Comparison of ENCODE assay signal across 8 cellular contexts in genomic region chr17:70169707-70170597, GRCh38. TPM values are rescaled to one million over a fixed set of nuclear protein-coding genes. Genes with fewer than 3 reads are reported as not detected.
DNase-seq lines count a peak whose midpoint lies in the region; ATAC-seq and TF ChIP-seq lines count a peak whose summit lies in the region.

No MANE protein-coding gene starts in this region.

- CTCF ChIA-PET in activated CD4-positive, alpha-beta T cell treated with anti-CD3 and anti-CD28 coated beads, Interleukin-2, amount 10 ng/mL, durations not matched to agents 7 days and 5 days (lab: Charles Lee), result no interaction called here

- H3K4me1 Mint-ChIP-seq in activated CD4-positive, alpha-beta T cell treated with anti-CD3 and anti-CD28 coated beads, Interleukin-2, amount 10 ng/mL, durations not matched to agents 7 days and 5 days, result peaks cover 14% of the 10 kb centered on the region

- peaks cover 0 to 3% of the 10 kb centered on the region in 2 donors for H3K36me3 ChIP-seq in gastroesophageal sphincter

- TF ChIP-seq EP300 in gastroesophageal sphincter (IDR thresholded peaks at IDR 0.05), result no peak

- no peaks in the 10 kb centered on the region for H3K9me3 ChIP-seq in gastroesophageal sphincter

- in situ Hi-C loops in G401 (cut with HindIII; ENCODE audit: low sequenced_read_pairs), result loop anchor here (25.0 kb wide), 1 partner anchor 433 kb away; no protein-coding TSS in a partner anchor

- peaks cover 0 to 41% (median 3%) of the 10 kb centered on the region in 3 donors for H3K4me1 ChIP-seq in gastroesophageal sphincter

- peak overlapping the region; percentile 66 for H3K4me3 Mint-ChIP-seq in activated CD4-positive, alpha-beta T cell treated with anti-CD3 and anti-CD28 coated beads, Interleukin-2, amount 10 ng/mL, durations not matched to agents 7 days and 5 days

- peak overlapping the region; percentile 63 for H3K27ac ChIP-seq in VCaP
- H3K27ac ChIP-seq in gastroesophageal sphincter, result peak overlapping the region; percentile 62 to 96 (median 94)

- no peaks in the 10 kb centered on the region for H3K9me3 Mint-ChIP-seq in activated CD4-positive, alpha-beta T cell treated with anti-CD3 and anti-CD28 coated beads, Interleukin-2, amount 10 ng/mL, durations not matched to agents 7 days and 5 days

- H3K27ac Mint-ChIP-seq in activated CD4-positive, alpha-beta T cell treated with anti-CD3 and anti-CD28 coated beads, Interleukin-2, amount 10 ng/mL, durations not matched to agents 7 days and 5 days, result no peak overlapping the region

- no peak for TF ChIP-seq POLR2A in gastroesophageal sphincter (IDR thresholded peaks at IDR 0.05)

- H3K27me3 Mint-ChIP-seq in activated CD4-positive, alpha-beta T cell treated with anti-CD3 and anti-CD28 coated beads, Interleukin-2, amount 10 ng/mL, durations not matched to agents 7 days and 5 days, result peaks cover 65% of the 10 kb centered on the region

- WGBS in gastroesophageal sphincter (ENCODE audit: low coverage in 1 of 2), 2 donors, result 8 to 15% methylated on average over 14 to 15 of the region's 24 CpGs

- peak; percentile 55 for ATAC-seq in gastroesophageal sphincter
- no peak for ATAC-seq in GM21825 (IDR thresholded peaks at IDR 0.05; ENCODE audit: unreplicated experiment)
- ATAC-seq in GM18873 (IDR thresholded peaks at IDR 0.05; ENCODE audit: low FRiP score, unreplicated experiment), result no peak

- no peaks in the 10 kb centered on the region for H3K36me3 Mint-ChIP-seq in activated CD4-positive, alpha-beta T cell treated with anti-CD3 and anti-CD28 coated beads, Interleukin-2, amount 10 ng/mL, durations not matched to agents 7 days and 5 days (ENCODE audit: low read depth)

- peak overlapping the region; percentile 53 to 75 for H3K4me3 ChIP-seq in gastroesophageal sphincter

- POLR2A ChIA-PET in activated CD4-positive, alpha-beta T cell treated with anti-CD3 and anti-CD28 coated beads, Interleukin-2, amount 10 ng/mL, durations not matched to agents 7 days and 5 days (lab: Charles Lee), result no interaction called here

- no peak for DNase-seq in activated CD4-positive, alpha-beta T cell treated with anti-CD3 and anti-CD28 coated beads, Interleukin-2, amount 10 ng/mL, durations not matched to agents 7 days and 5 days
- no peak for DNase-seq in activated CD4-positive, alpha-beta T cell treated with anti-CD3 and anti-CD28 coated beads for 1 hour
- DNase-seq in occipital lobe (lab: John Stamatoyannopoulos, UW), result peak; percentile 23
- no peak for DNase-seq in G401 (ENCODE audit: low spot score)

- TF ChIP-seq CTCF in VCaP (conservative IDR thresholded peaks at IDR 0.05) (no peak), gastroesophageal sphincter (IDR thresholded peaks at IDR 0.05) (no peak)

- no peaks in the 10 kb centered on the region for H3K27me3 ChIP-seq in gastroesophageal sphincter

RNA-seq across cellular contexts. Expression of gene KCNJ2, which starts 0.6 kb away (rescaled TPM):
- not detected for total RNA-seq in activated CD4-positive, alpha-beta T cell treated with anti-CD3 and anti-CD28 coated beads, Interleukin-2, amount 10 ng/mL, durations not matched to agents 7 days and 5 days
- 10 to 100 TPM in 1 of 4 donors, 1 to 10 TPM in 3; 2.8 to 11.3 (median 4.9) TPM for total RNA-seq in gastroesophageal sphincter
- 10.3 TPM for total RNA-seq in occipital lobe
- total RNA-seq in G401 (2014; rRNA removed; shearing (Covaris generic)), result 72.6 and 103 TPM in 2 replicates
